In genomic region chr2:148876190-148876588, GRCh38 we compare ENCODE assay signal across 8 cellular contexts. TPM values are rescaled to one million over a fixed set of nuclear protein-coding genes. Genes with fewer than 3 reads are reported as not detected.
DNase-seq lines count a peak whose midpoint lies in the region; ATAC-seq and TF ChIP-seq lines count a peak whose summit lies in the region.

No MANE protein-coding gene starts in this region.

- TF ChIP-seq POLR2A in breast epithelium (IDR thresholded peaks at IDR 0.05) (no peak), stomach (IDR thresholded peaks at IDR 0.05) (no peak)

- no peaks in the 10 kb centered on the region for H4K20me1 ChIP-seq in mammary epithelial cell (ENCODE audit: insufficient read depth, low read length)

- WGBS in mammary epithelial cell (ENCODE audit: low coverage, missing lambda C conversion rate), result 14% methylated on average over 8 of the region's 26 CpGs
- 3 to 5% (median 3%) methylated on average over 22 to 26 of the region's 26 CpGs for WGBS in stomach, 5 donors

- TF ChIP-seq EP300 in stomach (IDR thresholded peaks at IDR 0.05), result no peak

- TF ChIP-seq CTCF in breast epithelium (IDR thresholded peaks at IDR 0.05), result no peak
- no peak for TF ChIP-seq CTCF in mammary epithelial cell (conservative IDR thresholded peaks at IDR 0.05 in 1 of 2, IDR thresholded peaks at IDR 0.05 in 1 of 2; ENCODE audit: extremely low read depth in 1 of 2, insufficient read depth in 1 of 2, low read depth in 1 of 2, low read length in 2 of 2)
- TF ChIP-seq CTCF in kidney epithelial cell (IDR thresholded peaks at IDR 0.05; ENCODE audit: insufficient read depth, low read length, poor library complexity, severe bottlenecking), result no peak
- no peak for TF ChIP-seq CTCF in stomach (IDR thresholded peaks at IDR 0.05)

- H2AFZ ChIP-seq in mammary epithelial cell (ENCODE audit: low read depth, low read length), result no peak overlapping the region

- H3K27ac ChIP-seq in breast epithelium (no peak overlapping the region), mammary epithelial cell (ENCODE audit: insufficient read depth, low read depth, low read length) (no peak overlapping the region), stomach (peak overlapping the region in 2 of 5 donors; percentile 27 to 59)

- H3K9ac ChIP-seq in mammary epithelial cell (ENCODE audit: insufficient read depth, low read length), result no peak overlapping the region

- in situ Hi-C loops in mammary epithelial cell (cut with MboI; ENCODE audit: low sequenced_read_pairs in 2 of 2), result no loop called here

- peaks cover 6 to 12% of the 10 kb centered on the region in 2 donors for H3K9me3 ChIP-seq in breast epithelium
- H3K9me3 ChIP-seq in mammary epithelial cell (replicated peaks; ENCODE audit: insufficient read depth, low read length), result no peaks in the 10 kb centered on the region
- H3K9me3 ChIP-seq in stomach, result peaks cover 0 to 13% (median 7%) of the 10 kb centered on the region in 4 donors

- peaks cover 0 to 17% of the 10 kb centered on the region in 2 donors for H3K27me3 ChIP-seq in breast epithelium
- peaks cover 24% of the 10 kb centered on the region for H3K27me3 ChIP-seq in mammary epithelial cell (ENCODE audit: insufficient read depth, low read length)
- H3K27me3 ChIP-seq in kidney epithelial cell (ENCODE audit: control insufficient read depth, insufficient read depth, low read length), result peaks cover 18% of the 10 kb centered on the region
- peaks cover 0 to 68% (median 39%) of the 10 kb centered on the region in 3 donors for H3K27me3 ChIP-seq in stomach

- H3K4me1 ChIP-seq in breast epithelium, result peaks cover 0 to 3% of the 10 kb centered on the region in 2 donors
- no peaks in the 10 kb centered on the region for H3K4me1 ChIP-seq in mammary epithelial cell (ENCODE audit: insufficient read depth, low read length)
- peaks cover 24 to 30% (median 27%) of the 10 kb centered on the region in 4 donors for H3K4me1 ChIP-seq in stomach

- peak overlapping the region; percentile 24 to 84 (median 58) for H3K4me3 ChIP-seq in breast epithelium
- H3K4me3 ChIP-seq in mammary epithelial cell (replicated peaks in 1 of 3; ENCODE audit: insufficient read depth in 1 of 3, low read depth in 2 of 3, low read length in 3 of 3), result no peak overlapping the region
- peak overlapping the region; percentile 26 for H3K4me3 ChIP-seq in kidney epithelial cell (ENCODE audit: low read depth, low read length)
- peak overlapping the region; percentile 45 to 66 (median 56) for H3K4me3 ChIP-seq in stomach

- no peak overlapping the region for H3K4me2 ChIP-seq in mammary epithelial cell (ENCODE audit: insufficient read depth, low read depth, low read length)

- DNase-seq in breast epithelium (ENCODE audit: low spot score in 2 of 2) (no peak), mammary epithelial cell (no peak), kidney epithelial cell (ENCODE audit: low read depth) (no peak), stomach (no peak), superior temporal gyrus (ENCODE audit: extremely low spot score) (no peak)
- DNase-seq in activated CD8-positive, alpha-beta memory T cell treated with anti-CD3 and anti-CD28 coated beads, Interleukin-2, amount 50 U/mL, for 4 hours, result peak; percentile 20

- CTCF ChIA-PET in mammary epithelial cell (lab: Charles Lee; ENCODE audit: low non-redundant PET), result no interaction called here

- no peaks in the 10 kb centered on the region for H3K79me2 ChIP-seq in mammary epithelial cell (ENCODE audit: insufficient read depth, low read length)

- BruUV-seq in mammary epithelial cell (replicated peaks; lab: Mats Ljungman, UMichigan), result no TSS peak

- H3K36me3 ChIP-seq in breast epithelium, result no peaks in the 10 kb centered on the region
- no peaks in the 10 kb centered on the region for H3K36me3 ChIP-seq in mammary epithelial cell (ENCODE audit: insufficient read depth, low read length)
- H3K36me3 ChIP-seq in kidney epithelial cell (ENCODE audit: control insufficient read depth, insufficient read depth, low read length), result no peaks in the 10 kb centered on the region
- no peaks in the 10 kb centered on the region for H3K36me3 ChIP-seq in stomach

- intact Hi-C loops in breast epithelium (cut with DNase I; ENCODE audit: low total_unique reads) (no loop called here), mammary epithelial cell (cut with micrococcal nuclease) (no loop called here), stomach (cut with DNase I; ENCODE audit: low total_unique reads) (no loop called here)

- dilution Hi-C loops in mammary epithelial cell (cut with HindIII; ENCODE audit: low sequenced_read_pairs), result no loop called here

- ATAC-seq in GM18867 (IDR thresholded peaks at IDR 0.05; ENCODE audit: unreplicated experiment), result no peak
- ATAC-seq in HG03135 (IDR thresholded peaks at IDR 0.05; ENCODE audit: unreplicated experiment), result no peak

RNA-seq across cellular contexts. Expression of gene KIF5C, which starts 1.2 kb away (rescaled TPM):
- total RNA-seq in breast epithelium (10 to 100 TPM in 1 of 3 donors, 1 to 10 TPM in 2; 2.7 to 13.3 (median 6.2) TPM), mammary epithelial cell (under 1 TPM in 1 of 2 donors, not detected in 1; under 0.01 TPM), kidney epithelial cell (7.0 and 8.7 TPM in 2 replicates), stomach (10 to 100 TPM in 2 of 5 donors, 1 to 10 TPM in 2, under 1 TPM in 1; under 0.01 to 14.7 (median 4.3) TPM)
- polyA plus RNA-seq in mammary epithelial cell (0.06 TPM), stomach (1 to 10 TPM in 2 of 3 donors, under 1 TPM in 1; 0.93 to 2.4 (median 1.1) TPM)
- polyA minus RNA-seq in mammary epithelial cell, result 0.31 TPM

Comparison
In these comparisons a context has a peak if more than half of its experiments do, and no peak if none do; other contexts are left out.
1. H3K4me3 ChIP-seq: peak in breast epithelium (3 of 3), kidney epithelial cell (single experiment) and stomach (4 of 4); none in mammary epithelial cell (0 of 3).